Comparison of ENCODE assay signal across 12 cellular contexts in genomic region chr17:40910441-40910841, GRCh38. TPM values are rescaled to one million over a fixed set of nuclear protein-coding genes. Genes with fewer than 3 reads are reported as not detected.
DNase-seq lines count a peak whose midpoint lies in the region; ATAC-seq, FAIRE-seq and TF ChIP-seq lines count a peak whose summit lies in the region.
"Had no signal": no experiment of that assay in that cellular context is flagged by ENCODE, and none has a peak within 500 bp of the region (broad histone marks: within the 10 kb centered on the region; RNA-seq: fewer than 3 reads in every experiment).

No MANE protein-coding gene starts in this region.

- no peak overlapping the region for H4K91ac ChIP-seq in H9 (ENCODE audit: insufficient read length, low read depth, low read length)

- H2BK5ac ChIP-seq in H9 (ENCODE audit: insufficient read length, low read length) = no peak overlapping the region

- H3T11ph ChIP-seq in H9 (ENCODE audit: low read length) = no peak overlapping the region

- no peaks in the 10 kb centered on the region for H3K9me3 ChIP-seq in gastroesophageal sphincter
- H3K9me3 ChIP-seq in H9 (ENCODE audit: control insufficient read depth, low read depth, low read length) = no peaks in the 10 kb centered on the region
- no peaks in the 10 kb centered on the region for H3K9me3 ChIP-seq in small intestine (ENCODE audit: control insufficient read depth, low read depth)

- no peak for ATAC-seq in gastroesophageal sphincter

- no peak overlapping the region for H2BK120ac ChIP-seq in H9 (ENCODE audit: low read depth, low read length, poor library complexity, severe bottlenecking)

- no peak overlapping the region for H3K9ac ChIP-seq in H9 (ENCODE audit: extremely low read depth, insufficient read length, low read length)

- no peaks in the 10 kb centered on the region for H3K36me3 ChIP-seq in gastroesophageal sphincter
- H3K36me3 ChIP-seq in small intestine (ENCODE audit: control insufficient read depth in 2 of 2, insufficient read depth in 2 of 2, low read length in 2 of 2) = no peaks in the 10 kb centered on the region

- peak overlapping the region in 3 of 4 donors; percentile 49 to 72 (median 56) for H3K27ac ChIP-seq in gastroesophageal sphincter
- H3K27ac ChIP-seq in H9 (ENCODE audit: insufficient read length, low read depth, low read length) = no peak overlapping the region
- no peak overlapping the region for H3K27ac ChIP-seq in small intestine (ENCODE audit: low read depth in 1 of 2, low read length in 1 of 2)

- no peak overlapping the region for H4K8ac ChIP-seq in H9 (replicated peaks; ENCODE audit: insufficient read length, low read depth, low read length)

- no peak overlapping the region for H2AK5ac ChIP-seq in H9 (ENCODE audit: insufficient read length, low read length)

- H3K23me2 ChIP-seq in H9 (ENCODE audit: insufficient read length, low read depth, low read length, poor library complexity, severe bottlenecking) = no peaks in the 10 kb centered on the region

- H2BK15ac ChIP-seq in H9 (ENCODE audit: low read depth, low read length) = no peak overlapping the region

- no peak for TF ChIP-seq CTCF in astrocyte of the spinal cord (IDR thresholded peaks at IDR 0.05; ENCODE audit: low read depth, low read length)
- no peak for TF ChIP-seq CTCF in gastroesophageal sphincter (IDR thresholded peaks at IDR 0.05)
- TF ChIP-seq CTCF in H9 (conservative IDR thresholded peaks at IDR 0.05) = no peak

- FAIRE-seq in GM12891 (lab: Jason Lieb, UNC) (no peak), small intestine (lab: Jason Lieb, UNC) (no peak)

- no peaks in the 10 kb centered on the region for H4K20me1 ChIP-seq in H9 (ENCODE audit: control insufficient read depth, insufficient read depth, insufficient read length)

- H3K79me2 ChIP-seq in H9 (ENCODE audit: insufficient read depth, low read length) = no peaks in the 10 kb centered on the region

- no peak for DNase-seq in GM12891 (ENCODE audit: insufficient read length, low spot score)
- DNase-seq in astrocyte of the spinal cord (ENCODE audit: low read depth, low spot score) = peak; percentile 77
- peak; percentile 65 for DNase-seq in superior temporal gyrus (ENCODE audit: extremely low spot score)
- no peak for DNase-seq in posterior vena cava (ENCODE audit: low spot score)
- DNase-seq in H9 = no peak
- DNase-seq in iPS-NIHi7 (ENCODE audit: extremely low spot score) = no peak
- no peak for DNase-seq in small intestine
- DNase-seq: activated CD4-positive, alpha-beta T cell treated with anti-CD3 and anti-CD28 coated beads, Interleukin-2, amount 50 U/mL, for 4 hours; activated naive CD4-positive, alpha-beta T cell treated with anti-CD3 and anti-CD28 coated beads, Interleukin-2, amount 10 ng/mL, durations not matched to agents 7 days and 5 days; DND-41; left cardiac atrium had no signal

- H3K23ac ChIP-seq in H9 (ENCODE audit: insufficient read length, low read depth, low read length) = no peak overlapping the region

- intact Hi-C loops in posterior vena cava (cut with DNase I) = no loop called here

- H3K27me3 ChIP-seq in gastroesophageal sphincter = peaks cover 1% of the 10 kb centered on the region
- H3K27me3 ChIP-seq in H9 (ENCODE audit: insufficient read depth, low read length) = no peaks in the 10 kb centered on the region
- H3K27me3 ChIP-seq in small intestine (ENCODE audit: control insufficient read depth in 2 of 2, insufficient read depth in 2 of 2, low read length in 2 of 2) = no peaks in the 10 kb centered on the region

- no peak overlapping the region for H3K27ac Mint-ChIP-seq in H9
- H3K27ac Mint-ChIP-seq: activated naive CD4-positive, alpha-beta T cell treated with anti-CD3 and anti-CD28 coated beads, Interleukin-2, amount 10 ng/mL, durations not matched to agents 7 days and 5 days had no signal

- peaks cover 4 to 9% of the 10 kb centered on the region in 2 experiments for H3K4me1 Mint-ChIP-seq in H9
- H3K4me1 Mint-ChIP-seq: activated naive CD4-positive, alpha-beta T cell treated with anti-CD3 and anti-CD28 coated beads, Interleukin-2, amount 10 ng/mL, durations not matched to agents 7 days and 5 days had no signal

- H2BK20ac ChIP-seq in H9 (ENCODE audit: low read depth, low read length, poor library complexity, severe bottlenecking) = no peak overlapping the region

- H3K4ac ChIP-seq in H9 (ENCODE audit: low read depth, low read length) = no peak overlapping the region

- no peak overlapping the region for H3K4me3 Mint-ChIP-seq in H9
- H3K4me3 Mint-ChIP-seq: activated naive CD4-positive, alpha-beta T cell treated with anti-CD3 and anti-CD28 coated beads, Interleukin-2, amount 10 ng/mL, durations not matched to agents 7 days and 5 days had no signal

- no peak overlapping the region for H3K14ac ChIP-seq in H9 (ENCODE audit: insufficient read depth, low read length)

- H3K36me3 Mint-ChIP-seq in H9 (ENCODE audit: insufficient read depth in 1 of 3, low read depth in 3 of 3) = no peaks in the 10 kb centered on the region
- H3K36me3 Mint-ChIP-seq: activated naive CD4-positive, alpha-beta T cell treated with anti-CD3 and anti-CD28 coated beads, Interleukin-2, amount 10 ng/mL, durations not matched to agents 7 days and 5 days had no signal

- no peak for TF ChIP-seq EP300 in gastroesophageal sphincter (IDR thresholded peaks at IDR 0.05)

- peaks cover 8 to 21% (median 9%) of the 10 kb centered on the region in 3 donors for H3K4me1 ChIP-seq in gastroesophageal sphincter
- no peaks in the 10 kb centered on the region for H3K4me1 ChIP-seq in H9 (ENCODE audit: insufficient read depth, low read length)
- no peaks in the 10 kb centered on the region for H3K4me1 ChIP-seq in small intestine (ENCODE audit: control insufficient read depth in 2 of 2, insufficient read depth in 1 of 2, low read depth in 1 of 2, low read length in 1 of 2)

- WGBS in gastroesophageal sphincter (ENCODE audit: low coverage in 1 of 2), 2 donors = 18 to 36% methylated on average over 3 of the region's 3 CpGs
- no CpG with 5 or more reads among the region's 3 CpGs for WGBS in H9 (ENCODE audit: extremely low coverage, insufficient read length, low lambda C conversion rate)
- 63 to 82% (median 81%) methylated on average over 3 of the region's 3 CpGs for WGBS in small intestine, 3 donors

- H3K79me1 ChIP-seq in H9 (ENCODE audit: insufficient read depth, low read depth, low read length, poor library complexity, severe bottlenecking) = no peaks in the 10 kb centered on the region

- no peak overlapping the region for H3K4me2 ChIP-seq in H9 (ENCODE audit: insufficient read depth, insufficient read length, low read length)

- in situ Hi-C loops in astrocyte of the spinal cord (cut with HindIII; ENCODE audit: low sequenced_read_pairs) = no loop called here

- H3K27me3 Mint-ChIP-seq in H9 (ENCODE audit: low read depth) = peaks cover 2% of the 10 kb centered on the region; the same call in 1 of the 2 replicates

- H3K18ac ChIP-seq in H9 (ENCODE audit: insufficient read length, low read depth, low read length) = no peak overlapping the region

- H2AFZ ChIP-seq in H9 (ENCODE audit: low read length) = no peak overlapping the region

- no peak overlapping the region for H4K5ac ChIP-seq in H9 (ENCODE audit: insufficient read length, low read depth, low read length)

- H3K4me3 ChIP-seq in astrocyte of the spinal cord (ENCODE audit: low read depth, low read length) = no peak overlapping the region
- no peak overlapping the region for H3K4me3 ChIP-seq in gastroesophageal sphincter
- no peak overlapping the region for H3K4me3 ChIP-seq in small intestine (ENCODE audit: low read depth in 1 of 2, low read length in 2 of 2)

- no peaks in the 10 kb centered on the region for H3K9me3 Mint-ChIP-seq in H9
- H3K9me3 Mint-ChIP-seq: activated naive CD4-positive, alpha-beta T cell treated with anti-CD3 and anti-CD28 coated beads, Interleukin-2, amount 10 ng/mL, durations not matched to agents 7 days and 5 days had no signal

- no peak for TF ChIP-seq POLR2A in GM12891 (IDR thresholded peaks at IDR 0.05; ENCODE audit: low read depth, low read length)
- TF ChIP-seq POLR2A in gastroesophageal sphincter (IDR thresholded peaks at IDR 0.05) = no peak

- H2BK12ac ChIP-seq in H9 (ENCODE audit: insufficient read length, low read depth, low read length) = no peak overlapping the region

- no peak overlapping the region for H3K56ac ChIP-seq in H9 (ENCODE audit: insufficient read length, low read depth, low read length)

TF ChIP-seq in GM12891, 5 proteins besides CTCF, POLR2A, EP300 and RAD21:
- TF ChIP-seq TAF1 (IDR thresholded peaks at IDR 0.05; ENCODE audit: low read depth, low read length) (no peak), POLR2AphosphoS5 (IDR thresholded peaks at IDR 0.05; ENCODE audit: low read depth, low read length) (no peak), SPI1 (IDR thresholded peaks at IDR 0.05; ENCODE audit: low read depth, low read length) (peak; percentile 42)

RNA-seq across cellular contexts. Expression of gene KRT20, which starts 25.4 kb away (rescaled TPM):
- polyA plus RNA-seq in GM12891 (2012; ENCODE audit: low read depth, missing spikeins) = not detected
- total RNA-seq in gastroesophageal sphincter (not detected), posterior vena cava (not detected), H9 (2021) (not detected in 2 replicates)
- polyA plus RNA-seq in small intestine = 1,000 to 10,000 TPM in 1 of 3 donors, 100 to 1,000 TPM in 2; 369 to 1,534 (median 721) TPM
- total RNA-seq: left cardiac atrium had no signal

RNA-seq across cellular contexts. Expression of gene KRT23, which starts 27.0 kb away (rescaled TPM):
- not detected for polyA plus RNA-seq in GM12891 (2012; ENCODE audit: low read depth, missing spikeins)
- 1 to 10 TPM in 1 of 4 donors, not detected in 3; 6.1 TPM for total RNA-seq in gastroesophageal sphincter
- total RNA-seq in posterior vena cava = under 1 TPM; 0.24 to 0.37 TPM
- total RNA-seq in H9 (2021) = not detected in 2 replicates
- under 1 TPM in 1 of 3 donors, not detected in 2; 0.82 TPM for polyA plus RNA-seq in small intestine

RNA-seq across cellular contexts. Expression of gene KRT12, which starts 43.4 kb away (rescaled TPM):
- polyA plus RNA-seq in GM12891 (2012; ENCODE audit: low read depth, missing spikeins) = not detected
- total RNA-seq in gastroesophageal sphincter (not detected), posterior vena cava (not detected), H9 (2021) (not detected in 2 replicates)
- 1 to 10 TPM in 2 of 3 donors, under 1 TPM in 1; 0.33 to 9.2 (median 5.9) TPM for polyA plus RNA-seq in small intestine
- total RNA-seq: left cardiac atrium had no signal

RNA-seq across cellular contexts. Expression of gene KRT39, which starts 56.3 kb away (rescaled TPM):
- polyA plus RNA-seq in GM12891 (2012; ENCODE audit: low read depth, missing spikeins) = not detected
- total RNA-seq in gastroesophageal sphincter (not detected), posterior vena cava (not detected), H9 (2021) (not detected in 2 replicates)
- polyA plus RNA-seq in small intestine = under 1 TPM in 1 of 3 donors, not detected in 2; 0.03 TPM
- total RNA-seq: left cardiac atrium had no signal

Comparison
In these comparisons a context has a peak if more than half of its experiments do, and no peak if none do; other contexts are left out.
1. DNase-seq: peak in astrocyte of the spinal cord (single experiment) and superior temporal gyrus (single experiment); none in GM12891 (single experiment), posterior vena cava (single experiment), H9 (single experiment), iPS-NIHi7 (single experiment) and small intestine (single experiment).
2. H3K27ac ChIP-seq: peak in gastroesophageal sphincter (3 of 4); none in H9 (single experiment) and small intestine (0 of 2).